10 cellular contexts compared by ENCODE assay signal in the genomic region with DNA sequence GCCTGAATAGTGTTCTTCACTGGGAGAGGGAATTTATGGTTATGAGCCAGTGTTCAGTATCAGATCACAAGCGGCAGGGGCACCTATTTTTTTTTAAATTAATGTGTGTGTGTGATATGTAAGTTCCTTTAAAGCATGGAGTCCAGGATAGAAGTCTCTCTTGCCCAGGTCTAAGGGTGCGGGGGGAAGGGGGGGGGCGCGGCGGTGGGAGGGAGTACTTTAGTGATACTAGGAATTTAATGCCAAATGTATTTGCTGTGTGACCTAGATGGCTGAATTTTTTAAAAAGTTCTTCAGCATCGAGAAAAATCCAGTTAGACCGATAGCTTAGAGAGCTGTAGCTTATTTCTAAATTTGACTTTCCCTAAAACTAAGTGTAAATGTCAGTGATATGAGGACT. TPM values are rescaled to one million over a fixed set of nuclear protein-coding genes. Genes with fewer than 3 reads are reported as not detected.
DNase-seq lines count a peak whose midpoint lies in the region; ATAC-seq and TF ChIP-seq lines count a peak whose summit lies in the region.
"Had no signal": no experiment of that assay in that cellular context is flagged by ENCODE, and none has a peak within 500 bp of the region (broad histone marks: within the 10 kb centered on the region; RNA-seq: fewer than 3 reads in every experiment).

No MANE protein-coding gene starts in this region.

- H4K20me1 ChIP-seq in PC-3 (ENCODE audit: low read length) = no peaks in the 10 kb centered on the region

- no peak for TF ChIP-seq POLR2A in esophagus muscularis mucosa (IDR thresholded peaks at IDR 0.05; ENCODE audit: low read depth)

- intact Hi-C loops in Calu3 (cut with micrococcal nuclease; ENCODE audit: unreplicated experiment) (loop anchor here (10.0 kb wide), 1 partner anchor 260 kb away; no protein-coding TSS in a partner anchor), PC-3 (cut with micrococcal nuclease) (loop anchor here (10.0 kb wide), 1 partner anchor 500 kb away; no protein-coding TSS in a partner anchor), esophagus muscularis mucosa (cut with DNase I) (no loop called here)

- H3K4me1 ChIP-seq in PC-3 (ENCODE audit: insufficient read depth, low read length) (peaks cover 53% of the 10 kb centered on the region), esophagus muscularis mucosa (peaks cover 30 to 41% (median 37%) of the 10 kb centered on the region in 4 donors)

- H3K9me3 ChIP-seq in PC-3 (ENCODE audit: low read length) (no peaks in the 10 kb centered on the region), esophagus muscularis mucosa (no peaks in the 10 kb centered on the region)

- H3K27me3 Mint-ChIP-seq in Calu3 (ENCODE audit: unreplicated experiment) = no peaks in the 10 kb centered on the region
- no peaks in the 10 kb centered on the region for H3K27me3 Mint-ChIP-seq in osteocyte (ENCODE audit: unreplicated experiment)

- peak overlapping the region; percentile 88 for H3K27ac Mint-ChIP-seq in Calu3 (ENCODE audit: unreplicated experiment)
- H3K27ac Mint-ChIP-seq in osteocyte (ENCODE audit: unreplicated experiment) = peak overlapping the region; percentile 99
- H3K27ac Mint-ChIP-seq: activated naive CD4-positive, alpha-beta T cell treated with anti-CD3 and anti-CD28 coated beads for 36 hours had no signal

- H3K36me3 ChIP-seq in PC-3 (ENCODE audit: low read depth, low read length) (no peaks in the 10 kb centered on the region), esophagus muscularis mucosa (peaks cover 0 to 4% (median 0%) of the 10 kb centered on the region in 4 donors)

- BruUV-seq in Calu3 (replicated peaks; lab: Mats Ljungman, UMichigan) = no TSS peak
- no TSS peak for BruUV-seq in PC-3 (replicated peaks; lab: Mats Ljungman, UMichigan)

- no peak overlapping the region for H2AFZ ChIP-seq in PC-3 (ENCODE audit: low read length)

- 92% methylated on average over 7 of the region's 7 CpGs for WGBS in esophagus muscularis mucosa

- H3K4me3 ChIP-seq in PC-3 (ENCODE audit: low read length) = peak overlapping the region; percentile 71; the same call in 1 of the 2 replicates
- H3K4me3 ChIP-seq in esophagus muscularis mucosa = peak overlapping the region in 1 of 4 donors; percentile 96

- H3K27me3 ChIP-seq in PC-3 (ENCODE audit: low read length) (no peaks in the 10 kb centered on the region), esophagus muscularis mucosa (no peaks in the 10 kb centered on the region)

- peak overlapping the region; percentile 94 for H3K4me2 ChIP-seq in PC-3 (ENCODE audit: low read length)

- peak overlapping the region; percentile 93 for H3K4me3 Mint-ChIP-seq in Calu3 (ENCODE audit: low read depth, unreplicated experiment)
- peak overlapping the region; percentile 3 for H3K4me3 Mint-ChIP-seq in osteocyte (ENCODE audit: unreplicated experiment)

- H3K9ac ChIP-seq in PC-3 (ENCODE audit: low read length) = no peak overlapping the region

- peaks cover 8% of the 10 kb centered on the region for H3F3A ChIP-seq in PC-3 (ENCODE audit: low read length, unreplicated experiment)

- TF ChIP-seq CTCF in Calu3 (IDR thresholded peaks at IDR 0.05; ENCODE audit: unreplicated experiment) (no peak), PC-3 (conservative IDR thresholded peaks at IDR 0.05; ENCODE audit: low read depth, low read length) (no peak), esophagus muscularis mucosa (IDR thresholded peaks at IDR 0.05) (no peak), osteocyte (IDR thresholded peaks at IDR 0.05) (no peak)

- H3K79me2 ChIP-seq in PC-3 (ENCODE audit: low read length) = peaks cover 26% of the 10 kb centered on the region

- H3K9me3 Mint-ChIP-seq in Calu3 (ENCODE audit: low read depth, unreplicated experiment) (no peaks in the 10 kb centered on the region), osteocyte (ENCODE audit: unreplicated experiment) (no peaks in the 10 kb centered on the region)
- H3K9me3 Mint-ChIP-seq: activated naive CD4-positive, alpha-beta T cell treated with anti-CD3 and anti-CD28 coated beads for 36 hours had no signal

- no peak for TF ChIP-seq EP300 in esophagus muscularis mucosa (IDR thresholded peaks at IDR 0.05)

- H3K36me3 Mint-ChIP-seq in Calu3 (ENCODE audit: insufficient read depth, unreplicated experiment) (peaks cover 33% of the 10 kb centered on the region), osteocyte (ENCODE audit: unreplicated experiment) (peaks cover 3% of the 10 kb centered on the region)

- H3K9me2 ChIP-seq in PC-3 (replicated peaks; ENCODE audit: low read length) = no peaks in the 10 kb centered on the region

- CTCF ChIA-PET in Calu3 (lab: Charles Lee) (interaction anchor here (0.6 kb wide), 1 partner anchor 76 kb away, joined by 3 read pairs; no protein-coding TSS in a partner anchor), PC-3 (lab: Charles Lee) (no interaction called here)

- ATAC-seq in PC-3 = no peak
- no peak for ATAC-seq in left lobe of liver
- ATAC-seq in GM18909 (IDR thresholded peaks at IDR 0.05; ENCODE audit: poor library complexity, unreplicated experiment) = no peak

- no peak for DNase-seq in Calu3
- DNase-seq in PC-3 = no peak
- no peak for DNase-seq in esophagus muscularis mucosa (ENCODE audit: extremely low spot score)
- no peak for DNase-seq in osteocyte (ENCODE audit: extremely low spot score, unreplicated experiment)
- DNase-seq in left lobe of liver (ENCODE audit: low spot score) = no peak
- DNase-seq in GM19240 (ENCODE audit: insufficient read length, low spot score) = no peak
- no peak for DNase-seq in cerebellum (ENCODE audit: low spot score)
- DNase-seq: activated naive CD4-positive, alpha-beta T cell treated with anti-CD3 and anti-CD28 coated beads for 36 hours; NCI-H2029 had no signal

- peaks cover 56% of the 10 kb centered on the region for H3K4me1 Mint-ChIP-seq in Calu3 (ENCODE audit: low read depth, unreplicated experiment)
- H3K4me1 Mint-ChIP-seq in osteocyte (ENCODE audit: unreplicated experiment) = peaks cover 58% of the 10 kb centered on the region

- POLR2A ChIA-PET in PC-3 (lab: Charles Lee; ENCODE audit: unreplicated experiment) = no interaction called here

- H3K27ac ChIP-seq in PC-3 (ENCODE audit: low read length) = no peak overlapping the region
- H3K27ac ChIP-seq in esophagus muscularis mucosa (replicated peaks in 1 of 4) = peak overlapping the region; percentile 94 to 99 (median 98)

RNA-seq across cellular contexts. Expression of a gene that starts 1.5 kb away (rescaled TPM):
- total RNA-seq in Calu3 (2022) = 36.5 and 40.9 TPM in 2 replicates
- total RNA-seq in PC-3 (2014; rRNA removed) = 3.7 and 5.9 TPM in 2 replicates
- total RNA-seq in esophagus muscularis mucosa = 10 to 100 TPM; 19.7 to 26.6 (median 23.1) TPM
- 41.5 and 48.0 TPM in 2 replicates for total RNA-seq in osteocyte
- total RNA-seq in left lobe of liver = 9.4 TPM
- total RNA-seq in cerebellum = 49.9 TPM
